ENCODE assay signal across 8 cellular contexts in genomic region chr2:121291251-121291580, GRCh38. TPM values are rescaled to one million over a fixed set of nuclear protein-coding genes. Genes with fewer than 3 reads are reported as not detected.
"Had no signal": no experiment of that assay in that cellular context is flagged by ENCODE, and none has a peak within 500 bp of the region (broad histone marks: within the 10 kb centered on the region; RNA-seq: fewer than 3 reads in every experiment).

No MANE protein-coding gene starts in this region.

- H3K27ac Mint-ChIP-seq: HFFc6 had no signal

- H3K36me3 Mint-ChIP-seq: IgD-negative memory B cell had no signal

- H3K4me3 ChIP-seq: GM23248, HAP-1 had no signal

- DNase-seq: GM23248, GOT3, HFFc6 had no signal

- H3K9me3 Mint-ChIP-seq: HFFc6 had no signal

- H3K27ac ChIP-seq: GM23248, HL-60 had no signal

- H3K4me1 ChIP-seq: HAP-1 had no signal

- H3K9me3 ChIP-seq: HAP-1 had no signal

- H2AFZ ChIP-seq: GM23248 had no signal

- ATAC-seq: HCT116, HepG2 had no signal

- H3K4me3 Mint-ChIP-seq: HFFc6, IgD-negative memory B cell had no signal

- H3K9ac ChIP-seq: GM23248 had no signal

- FAIRE-seq: HepG2 had no signal

- H3K36me3 ChIP-seq: HAP-1 had no signal

RNA-seq across cellular contexts. Expression of gene TFCP2L1, which starts 6.2 kb away (rescaled TPM):
- total RNA-seq: GM23248, HepG2 had no signal
- polyA plus RNA-seq: GM23248 had no signal
